17 cellular contexts compared by ENCODE assay signal in genomic region chr7:149282331-149282655, GRCh38. TPM values are rescaled to one million over a fixed set of nuclear protein-coding genes. Genes with fewer than 3 reads are reported as not detected.
DNase-seq lines count a peak whose midpoint lies in the region; ATAC-seq and TF ChIP-seq lines count a peak whose summit lies in the region.
"Had no signal": no experiment of that assay in that cellular context is flagged by ENCODE, and none has a peak within 500 bp of the region (broad histone marks: within the 10 kb centered on the region; RNA-seq: fewer than 3 reads in every experiment).

No MANE protein-coding gene starts in this region.

- H3K4me1 Mint-ChIP-seq in CD4-positive, alpha-beta T cell (ENCODE audit: low read depth): peaks cover 38% of the 10 kb centered on the region
- peaks cover 32 to 42% (median 33%) of the 10 kb centered on the region in 3 donors for H3K4me1 Mint-ChIP-seq in CD8-positive, alpha-beta memory T cell

- no peaks in the 10 kb centered on the region for H3K9me3 ChIP-seq in CD4-positive, alpha-beta T cell (ENCODE audit: control insufficient read depth, low read length)
- H3K9me3 ChIP-seq in CD8-positive, alpha-beta memory T cell (ENCODE audit: low read length): no peaks in the 10 kb centered on the region
- no peaks in the 10 kb centered on the region for H3K9me3 ChIP-seq in osteoblast (ENCODE audit: low read depth, low read length)
- H3K9me3 ChIP-seq in breast epithelium: no peaks in the 10 kb centered on the region
- no peaks in the 10 kb centered on the region for H3K9me3 ChIP-seq in esophagus muscularis mucosa
- H3K9me3 ChIP-seq: HAP-1 had no signal

- no peaks in the 10 kb centered on the region for H3K9me3 Mint-ChIP-seq in CD4-positive, alpha-beta T cell
- no peaks in the 10 kb centered on the region for H3K9me3 Mint-ChIP-seq in CD8-positive, alpha-beta memory T cell

- H3K27ac Mint-ChIP-seq in CD4-positive, alpha-beta T cell: peak overlapping the region; percentile 90
- peak overlapping the region in 6 of 8 donors; percentile 14 to 92 (median 82) for H3K27ac Mint-ChIP-seq in CD8-positive, alpha-beta memory T cell
- H3K27ac Mint-ChIP-seq: CD14-positive monocyte had no signal

- WGBS in esophagus muscularis mucosa: 91% methylated on average over 3 of the region's 5 CpGs

- intact Hi-C loops in CD4-positive, alpha-beta T cell (cut with DNase I, micrococcal nuclease): loop anchor here in 1 of 2 experiments (10.0 kb wide), 1 partner anchor 397 kb away; the partner anchor contains the start of gene EZH2
- intact Hi-C loops in sciatic nerve (cut with DNase I) (no loop called here), breast epithelium (cut with DNase I; ENCODE audit: low total_unique reads) (no loop called here), esophagus muscularis mucosa (cut with DNase I) (loop anchor here (10.0 kb wide), 1 partner anchor 143 kb away; no protein-coding TSS in a partner anchor)

- DNase-seq in CD4-positive, alpha-beta T cell: no peak
- DNase-seq in CD8-positive, alpha-beta memory T cell: no peak
- DNase-seq in dermis microvascular lymphatic vessel endothelial cell (ENCODE audit: low read depth in 2 of 2) (peak; percentile 30 to 52), osteoblast (ENCODE audit: insufficient read length, low spot score, missing footprints) (peak; percentile 38), sciatic nerve (ENCODE audit: low spot score) (no peak), breast epithelium (ENCODE audit: low spot score in 2 of 2) (no peak), esophagus muscularis mucosa (ENCODE audit: extremely low spot score) (no peak)
- DNase-seq: DMS153, GDM1, KG1, MV-4-11, NCI-H1694 treated with DMSO at 0.1 percent for 48 hours, NCI-H748 treated with DMSO at 0.1 percent for 48 hours, OCI-M1, Right ventricle myocardium superior had no signal

- peaks cover 49% of the 10 kb centered on the region for H3K36me3 Mint-ChIP-seq in CD4-positive, alpha-beta T cell (ENCODE audit: low read depth)
- peaks cover 0 to 39% (median 3%) of the 10 kb centered on the region in 3 donors for H3K36me3 Mint-ChIP-seq in CD8-positive, alpha-beta memory T cell

- no peak overlapping the region for H3K4me3 ChIP-seq in CD8-positive, alpha-beta memory T cell (ENCODE audit: low read length)
- no peak overlapping the region for H3K4me3 ChIP-seq in osteoblast (ENCODE audit: insufficient read depth, low read length)
- H3K4me3 ChIP-seq in breast epithelium: no peak overlapping the region
- H3K4me3 ChIP-seq in esophagus muscularis mucosa: no peak overlapping the region
- H3K4me3 ChIP-seq: HAP-1 had no signal

- H2AFZ ChIP-seq in osteoblast (ENCODE audit: low read length): no peak overlapping the region

- H3K79me2 ChIP-seq in osteoblast (ENCODE audit: insufficient read depth, low read length): no peaks in the 10 kb centered on the region

- no peaks in the 10 kb centered on the region for H3K27me3 ChIP-seq in CD4-positive, alpha-beta T cell (ENCODE audit: control insufficient read depth, insufficient read depth, low read length)
- no peaks in the 10 kb centered on the region for H3K27me3 ChIP-seq in CD8-positive, alpha-beta memory T cell (ENCODE audit: insufficient read depth, low read length, poor library complexity, severe bottlenecking)
- H3K27me3 ChIP-seq in osteoblast (ENCODE audit: insufficient read depth, low read length) (no peaks in the 10 kb centered on the region), breast epithelium (no peaks in the 10 kb centered on the region), esophagus muscularis mucosa (no peaks in the 10 kb centered on the region)

- H4K20me1 ChIP-seq in osteoblast (ENCODE audit: insufficient read depth, low read length): peaks cover 23% of the 10 kb centered on the region

- TF ChIP-seq CTCF in CD4-positive, alpha-beta T cell (IDR thresholded peaks at IDR 0.05): no peak
- TF ChIP-seq CTCF in osteoblast (IDR thresholded peaks at IDR 0.05; ENCODE audit: extremely low read depth, low read depth, low read length) (no peak), breast epithelium (IDR thresholded peaks at IDR 0.05) (no peak), esophagus muscularis mucosa (IDR thresholded peaks at IDR 0.05) (no peak)

- peak overlapping the region; percentile 15 for H3K4me3 Mint-ChIP-seq in CD4-positive, alpha-beta T cell
- peak overlapping the region in 1 of 7 donors; percentile 34 for H3K4me3 Mint-ChIP-seq in CD8-positive, alpha-beta memory T cell
- H3K4me3 Mint-ChIP-seq: CD14-positive monocyte had no signal

- TF ChIP-seq EP300 in esophagus muscularis mucosa (IDR thresholded peaks at IDR 0.05): no peak

- no peak for ATAC-seq in CD4-positive, alpha-beta T cell (ENCODE audit: poor library complexity)
- no peak for ATAC-seq in sciatic nerve

- POLR2A ChIA-PET in CD4-positive, alpha-beta T cell (lab: Charles Lee): no interaction called here
- POLR2A ChIA-PET in CD8-positive, alpha-beta memory T cell (lab: Charles Lee): no interaction called here

- H3K27me3 Mint-ChIP-seq in CD4-positive, alpha-beta T cell: no peaks in the 10 kb centered on the region
- H3K27me3 Mint-ChIP-seq in CD8-positive, alpha-beta memory T cell: no peaks in the 10 kb centered on the region

- CTCF ChIA-PET in CD4-positive, alpha-beta T cell (lab: Charles Lee): interaction anchor here (4.4 kb wide), 1 partner anchor 20 kb away, joined by 56 read pairs; the partner anchor contains the start of gene ZNF783
- CTCF ChIA-PET in CD8-positive, alpha-beta memory T cell (lab: Charles Lee): no interaction called here

- H3K4me1 ChIP-seq in CD8-positive, alpha-beta memory T cell (ENCODE audit: insufficient read depth, low read length): peaks cover 32% of the 10 kb centered on the region
- peaks cover 13% of the 10 kb centered on the region for H3K4me1 ChIP-seq in osteoblast (ENCODE audit: insufficient read depth, low read length)
- H3K4me1 ChIP-seq in breast epithelium: no peaks in the 10 kb centered on the region
- H3K4me1 ChIP-seq in esophagus muscularis mucosa: peaks cover 8 to 20% (median 18%) of the 10 kb centered on the region in 4 donors

- no peak overlapping the region for H3K4me2 ChIP-seq in osteoblast (ENCODE audit: insufficient read depth, low read length)

- peaks cover 13% of the 10 kb centered on the region for H3K36me3 ChIP-seq in CD8-positive, alpha-beta memory T cell (ENCODE audit: insufficient read depth, low read length)
- H3K36me3 ChIP-seq in osteoblast (ENCODE audit: insufficient read depth, low read length): peaks cover 29% of the 10 kb centered on the region
- peaks cover 5% of the 10 kb centered on the region for H3K36me3 ChIP-seq in breast epithelium
- H3K36me3 ChIP-seq in esophagus muscularis mucosa: peaks cover 20 to 57% (median 47%) of the 10 kb centered on the region in 4 donors
- H3K36me3 ChIP-seq: HAP-1 had no signal

- no peak overlapping the region for H3K27ac ChIP-seq in CD4-positive, alpha-beta T cell (ENCODE audit: low read depth, low read length)
- no peak overlapping the region for H3K27ac ChIP-seq in CD8-positive, alpha-beta memory T cell (ENCODE audit: low read depth, low read length)
- H3K27ac ChIP-seq in osteoblast (ENCODE audit: low read depth, low read length) (no peak overlapping the region), breast epithelium (no peak overlapping the region), esophagus muscularis mucosa (replicated peaks in 1 of 4) (no peak overlapping the region)

- no peak for TF ChIP-seq POLR2A in breast epithelium (IDR thresholded peaks at IDR 0.05)
- TF ChIP-seq POLR2A in esophagus muscularis mucosa (IDR thresholded peaks at IDR 0.05; ENCODE audit: low read depth): no peak

RNA-seq across cellular contexts. Expression of gene ZNF783, which starts 20.3 kb away (rescaled TPM):
- total RNA-seq in CD4-positive, alpha-beta T cell: 10 to 100 TPM; 27.6 to 29.0 TPM
- total RNA-seq in CD8-positive, alpha-beta memory T cell: 10 to 100 TPM; 19.7 to 20.4 TPM
- polyA plus RNA-seq in CD8-positive, alpha-beta memory T cell: 5.0 TPM
- 3.1 and 4.2 TPM in 2 replicates for total RNA-seq in dermis microvascular lymphatic vessel endothelial cell
- 13.3 and 13.4 TPM in 2 replicates for total RNA-seq in osteoblast
- total RNA-seq in sciatic nerve: 32.1 TPM
- 10 to 100 TPM; 13.6 to 23.9 (median 17.6) TPM for total RNA-seq in breast epithelium
- 10 to 100 TPM in 3 of 4 donors, 1 to 10 TPM in 1; 8.4 to 12.2 (median 11.9) TPM for total RNA-seq in esophagus muscularis mucosa

RNA-seq across cellular contexts. Expression of gene ZNF212, which starts 42.8 kb away (rescaled TPM):
- total RNA-seq in CD4-positive, alpha-beta T cell: 10 to 100 TPM; 12.1 to 13.2 TPM
- 10 to 100 TPM; 14.7 to 16.6 TPM for total RNA-seq in CD8-positive, alpha-beta memory T cell
- polyA plus RNA-seq in CD8-positive, alpha-beta memory T cell: 8.6 TPM
- total RNA-seq in dermis microvascular lymphatic vessel endothelial cell: 2.8 and 4.2 TPM in 2 replicates
- 8.5 and 9.0 TPM in 2 replicates for total RNA-seq in osteoblast
- total RNA-seq in sciatic nerve: 13.2 TPM
- total RNA-seq in breast epithelium: 10 to 100 TPM in 1 of 3 donors, 1 to 10 TPM in 2; 4.3 to 12.4 (median 9.8) TPM
- 1 to 10 TPM; 4.8 to 8.8 (median 7.4) TPM for total RNA-seq in esophagus muscularis mucosa

Comparison
In these comparisons a context has a peak if more than half of its experiments do, and no peak if none do; other contexts are left out.
1. DNase-seq: peak in dermis microvascular lymphatic vessel endothelial cell (2 of 2) and osteoblast (single experiment); none in CD4-positive, alpha-beta T cell (0 of 10), CD8-positive, alpha-beta memory T cell (0 of 5), sciatic nerve (single experiment), breast epithelium (0 of 2) and esophagus muscularis mucosa (single experiment).